ENCODE assay signal across 1 cellular context in the genomic region with DNA sequence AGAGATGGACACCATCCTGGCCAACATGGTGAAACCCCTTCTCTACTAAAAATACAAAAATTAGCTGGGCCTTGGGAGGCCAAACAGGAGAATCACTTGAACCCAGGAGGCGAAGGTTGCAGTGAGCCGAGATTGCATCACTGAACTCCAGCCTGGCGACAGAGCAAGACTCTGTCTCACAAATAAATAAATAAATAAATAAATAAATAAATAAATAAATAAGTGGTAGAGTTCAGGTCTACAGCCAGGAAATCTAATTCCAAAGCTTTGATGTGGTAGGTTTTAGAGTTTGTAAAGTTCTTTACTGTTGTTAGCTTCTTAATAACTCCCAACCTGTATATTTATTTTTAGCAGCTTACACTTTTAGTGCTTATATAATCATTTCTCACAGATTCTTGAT. TPM values are rescaled to one million over a fixed set of nuclear protein-coding genes. Genes with fewer than 3 reads are reported as not detected.
"Had no signal": no experiment of that assay in that cellular context is flagged by ENCODE, and none has a peak within 500 bp of the region (broad histone marks: within the 10 kb centered on the region; RNA-seq: fewer than 3 reads in every experiment).

No MANE protein-coding gene starts in this region.

RNA-seq across cellular contexts. Expression of gene NR4A3, which starts 35.9 kb away (rescaled TPM):
- total RNA-seq: G401 had no signal
